ENCODE assay signal across 26 cellular contexts in genomic region chr5:180296778-180297177, GRCh38. TPM values are rescaled to one million over a fixed set of nuclear protein-coding genes. Genes with fewer than 3 reads are reported as not detected.
DNase-seq lines count a peak whose midpoint lies in the region; ATAC-seq and TF ChIP-seq lines count a peak whose summit lies in the region.
"Had no signal": no experiment of that assay in that cellular context is flagged by ENCODE, and none has a peak within 500 bp of the region (broad histone marks: within the 10 kb centered on the region; RNA-seq: fewer than 3 reads in every experiment).

No MANE protein-coding gene starts in this region.

- H3K4me3 ChIP-seq in AG10803 (ENCODE audit: low read length) (no peak overlapping the region), GM23248 (no peak overlapping the region), OCI-LY1 (ENCODE audit: low read depth, low read length, poor library complexity, severe bottlenecking) (no peak overlapping the region), fibroblast of lung (replicated peaks in 1 of 4; ENCODE audit: control extremely low read depth in 1 of 4, insufficient read depth in 1 of 4, low read depth in 3 of 4, low read length in 4 of 4) (no peak overlapping the region)
- H3K4me3 ChIP-seq: BLaER1 treated with 17β-estradiol and CSF1 and Interleukin-3, amounts not matched to agents 10 nM and 100 nM; gastrocnemius medialis; hepatocyte; left ventricle myocardium inferior; smooth muscle cell had no signal

- H3K9me3 ChIP-seq in GM23248 (ENCODE audit: low read depth) (no peaks in the 10 kb centered on the region), OCI-LY1 (ENCODE audit: low read length) (no peaks in the 10 kb centered on the region), fibroblast of lung (ENCODE audit: control insufficient read depth, insufficient read depth, low read depth, low read length) (no peaks in the 10 kb centered on the region)
- H3K9me3 ChIP-seq: BLaER1 treated with 17β-estradiol and CSF1 and Interleukin-3, amounts not matched to agents 10 nM and 100 nM; gastrocnemius medialis; left ventricle myocardium inferior had no signal

- in situ Hi-C loops in GM23248 (cut with MboI) = no loop called here

- H3K79me2 ChIP-seq in GM23248 (ENCODE audit: insufficient read depth) (no peaks in the 10 kb centered on the region), OCI-LY1 (ENCODE audit: insufficient read depth, low read length) (no peaks in the 10 kb centered on the region), fibroblast of lung (ENCODE audit: control insufficient read depth, insufficient read depth, low read length) (no peaks in the 10 kb centered on the region)

- H3F3A ChIP-seq in GM23248 (ENCODE audit: insufficient read depth) (peaks cover 22% of the 10 kb centered on the region), OCI-LY1 (ENCODE audit: insufficient read depth, low read length) (no peaks in the 10 kb centered on the region)

- H3K9me2 ChIP-seq in GM23248 (ENCODE audit: insufficient read depth) = no peaks in the 10 kb centered on the region
- H3K9me2 ChIP-seq in OCI-LY1 (ENCODE audit: low read depth, low read length) = no peaks in the 10 kb centered on the region

- H4K20me1 ChIP-seq in GM23248 (ENCODE audit: insufficient read depth) (no peaks in the 10 kb centered on the region), OCI-LY1 (ENCODE audit: insufficient read depth, low read length) (no peaks in the 10 kb centered on the region), fibroblast of lung (ENCODE audit: control insufficient read depth, extremely low read depth, insufficient read depth, low read length) (no peaks in the 10 kb centered on the region)

- H3K36me3 ChIP-seq in GM23248 (ENCODE audit: low read depth) (peaks cover 12% of the 10 kb centered on the region; the same call in 1 of the 2 replicates), OCI-LY1 (ENCODE audit: insufficient read depth, low read length) (no peaks in the 10 kb centered on the region), fibroblast of lung (ENCODE audit: control insufficient read depth, insufficient read depth, low read length) (no peaks in the 10 kb centered on the region)
- H3K36me3 ChIP-seq: gastrocnemius medialis, left ventricle myocardium inferior, WERI-Rb-1 had no signal

- no peak overlapping the region for H3K9ac ChIP-seq in GM23248
- no peak overlapping the region for H3K9ac ChIP-seq in OCI-LY1 (ENCODE audit: low read length)
- H3K9ac ChIP-seq in fibroblast of lung (ENCODE audit: insufficient read depth, low read length) = no peak overlapping the region

- ATAC-seq in HG02571 (IDR thresholded peaks at IDR 0.05; ENCODE audit: unreplicated experiment) = no peak
- ATAC-seq in GM18520 (IDR thresholded peaks at IDR 0.05; ENCODE audit: unreplicated experiment) = no peak
- no peak for ATAC-seq in HG03095 (IDR thresholded peaks at IDR 0.05; ENCODE audit: unreplicated experiment)
- ATAC-seq: gastrocnemius medialis, natural killer cell, PC-3 had no signal

- WGBS in GM23248 (ENCODE audit: low coverage in 1 of 2, low lambda C conversion rate in 2 of 2, missing lambda C conversion rate in 2 of 2), 2 experiments = 62 to 65% methylated on average over 5 to 8 of the region's 8 CpGs

- H3K4me1 ChIP-seq in GM23248 (ENCODE audit: insufficient read depth) (peaks cover 4% of the 10 kb centered on the region; the same call in 1 of the 2 replicates), OCI-LY1 (ENCODE audit: insufficient read depth, low read length, severe bottlenecking) (peaks cover 32% of the 10 kb centered on the region), fibroblast of lung (ENCODE audit: control insufficient read depth, extremely low read depth, insufficient read depth, low read length) (peaks cover 4% of the 10 kb centered on the region)

- DNase-seq in AG10803 (ENCODE audit: low read depth) (peak; percentile 18), GM23248 (peak; percentile 35), fibroblast of lung (ENCODE audit: low read depth in 2 of 2) (peak; percentile 31 to 40)
- no peak for DNase-seq in activated naive CD4-positive, alpha-beta T cell treated with anti-CD3 and anti-CD28 coated beads, Interleukin-2, amount 50 U/mL, for 16 hours
- DNase-seq: activated CD4-positive, alpha-beta T cell treated with anti-CD3 and anti-CD28 coated beads, Interleukin-2, amount 10 ng/mL, durations not matched to agents 24 days and 14 days; activated naive CD4-positive, alpha-beta T cell treated with anti-CD3 and anti-CD28 coated beads for 36 hours; activated T-cell treated with anti-CD3 and anti-CD28 coated beads, Interleukin-2, amount 50 U/mL, for 48 hours; effector CD8-positive, alpha-beta T cell; EL; gastrocnemius medialis; left ventricle myocardium inferior; natural killer cell; NCI-H1417 treated with DMSO at 0.1 percent for 48 hours; NCI-H446 treated with DMSO at 0.1 percent for 48 hours; PC-3; retina; Right ventricle myocardium superior; stimulated activated CD4-positive, alpha-beta T cell treated with anti-CD3 and anti-CD28 coated beads, Interleukin-2, amount 100 ng/mL, for 24 hours; WERI-Rb-1 had no signal

- TF ChIP-seq CTCF in AG10803 (conservative IDR thresholded peaks at IDR 0.05; ENCODE audit: low read length) (0 out of 2 replicates have a peak, but pooled peaks have one; percentile 8), OCI-LY1 (IDR thresholded peaks at IDR 0.05; ENCODE audit: low read length) (no peak), fibroblast of lung (conservative IDR thresholded peaks at IDR 0.05 in 1 of 2, IDR thresholded peaks at IDR 0.05 in 1 of 2; ENCODE audit: low read depth in 1 of 2, low read length in 2 of 2) (no peak)

- H2AFZ ChIP-seq in GM23248 = no peak overlapping the region
- H2AFZ ChIP-seq in OCI-LY1 (ENCODE audit: low read length) = no peak overlapping the region
- no peak overlapping the region for H2AFZ ChIP-seq in fibroblast of lung (ENCODE audit: low read length)
- H2AFZ ChIP-seq: hepatocyte had no signal

- H3K27me3 ChIP-seq in GM23248 (replicated peaks; ENCODE audit: insufficient read depth) (no peaks in the 10 kb centered on the region), OCI-LY1 (ENCODE audit: insufficient read depth, low read length) (no peaks in the 10 kb centered on the region), fibroblast of lung (ENCODE audit: control insufficient read depth, insufficient read depth, low read length) (no peaks in the 10 kb centered on the region)
- H3K27me3 ChIP-seq: BLaER1 treated with 17β-estradiol and CSF1 and Interleukin-3, amounts not matched to agents 10 nM and 100 nM; gastrocnemius medialis; hepatocyte had no signal

- H3K4me2 ChIP-seq in GM23248 (ENCODE audit: unreplicated experiment) (no peak overlapping the region), OCI-LY1 (ENCODE audit: low read length) (no peak overlapping the region), fibroblast of lung (ENCODE audit: extremely low read depth, insufficient read depth, low read length) (no peak overlapping the region)
- H3K4me2 ChIP-seq: hepatocyte, smooth muscle cell had no signal

- H3K27ac ChIP-seq in GM23248 = no peak overlapping the region
- peak overlapping the region; percentile 30 for H3K27ac ChIP-seq in OCI-LY1 (ENCODE audit: low read depth, low read length, poor library complexity, severe bottlenecking)
- no peak overlapping the region for H3K27ac ChIP-seq in fibroblast of lung (ENCODE audit: insufficient read depth, low read length)
- H3K27ac ChIP-seq: BLaER1 treated with 17β-estradiol and CSF1 and Interleukin-3, amounts not matched to agents 10 nM and 100 nM; gastrocnemius medialis; hepatocyte; left ventricle myocardium inferior; WERI-Rb-1 had no signal

RNA-seq across cellular contexts. Expression of gene MAPK9, which starts 4.9 kb away (rescaled TPM):
- total RNA-seq in GM23248 (2014; rRNA removed; shearing (Covaris generic)) = 23.0 and 23.7 TPM in 2 replicates
- 22.5 and 24.1 TPM in 2 replicates for polyA plus RNA-seq in GM23248 (2016; fragmentation: Nextera tagmentation; extraction: Ambion mirVana)
- 24.7 and 27.6 TPM in 2 replicates for total RNA-seq in fibroblast of lung
- 36.8 and 43.1 TPM in 2 replicates for polyA plus RNA-seq in fibroblast of lung
- 17.3 and 20.8 TPM in 2 replicates for polyA plus RNA-seq in fibroblast of lung (2012)
- 11.3 and 25.7 TPM in 2 replicates for polyA minus RNA-seq in fibroblast of lung (ENCODE audit: low replicate concordance)

RNA-seq across cellular contexts. Expression of gene GFPT2, which starts 56.4 kb away (rescaled TPM):
- 45.2 and 49.1 TPM in 2 replicates for total RNA-seq in GM23248 (2014; rRNA removed; shearing (Covaris generic))
- 71.0 and 75.3 TPM in 2 replicates for polyA plus RNA-seq in GM23248 (2016; fragmentation: Nextera tagmentation; extraction: Ambion mirVana)
- 19.3 and 26.7 TPM in 2 replicates for total RNA-seq in fibroblast of lung
- polyA plus RNA-seq in fibroblast of lung = 6.1 and 24.7 TPM in 2 replicates
- 4.5 and 19.0 TPM in 2 replicates for polyA plus RNA-seq in fibroblast of lung (2012)
- 10.3 and 33.5 TPM in 2 replicates for polyA minus RNA-seq in fibroblast of lung (ENCODE audit: low replicate concordance)
